12 cellular contexts compared by ENCODE assay signal in genomic region chr18:5998166-5998881, GRCh38.
DNase-seq lines count a peak whose midpoint lies in the region; ATAC-seq and TF ChIP-seq lines count a peak whose summit lies in the region.
"Had no signal": no experiment of that assay in that cellular context is flagged by ENCODE, and none has a peak within 500 bp of the region (broad histone marks: within the 10 kb centered on the region; RNA-seq: fewer than 3 reads in every experiment).

No MANE protein-coding gene starts in this region.

- H3K9me3 ChIP-seq in endodermal cell (ENCODE audit: control insufficient read depth, low read length) (peaks cover 5% of the 10 kb centered on the region), sigmoid colon (no peaks in the 10 kb centered on the region), stomach (peaks cover 0 to 5% (median 2%) of the 10 kb centered on the region in 4 donors)

- H3K27me3 Mint-ChIP-seq in endodermal cell (ENCODE audit: insufficient read depth) = no peaks in the 10 kb centered on the region

- no peak overlapping the region for H3K4me3 ChIP-seq in endodermal cell (ENCODE audit: low read length)
- H3K4me3 ChIP-seq in sigmoid colon = no peak overlapping the region
- no peak overlapping the region for H3K4me3 ChIP-seq in stomach
- H3K4me3 ChIP-seq: tibial nerve had no signal

- no peak for TF ChIP-seq CTCF in endodermal cell (conservative IDR thresholded peaks at IDR 0.05)
- TF ChIP-seq CTCF in sigmoid colon (IDR thresholded peaks at IDR 0.05) = no peak
- no peak for TF ChIP-seq CTCF in stomach (IDR thresholded peaks at IDR 0.05)

- no peaks in the 10 kb centered on the region for H3K36me3 ChIP-seq in endodermal cell (ENCODE audit: control insufficient read depth, insufficient read depth, low read length)
- H3K36me3 ChIP-seq in sigmoid colon = no peaks in the 10 kb centered on the region
- H3K36me3 ChIP-seq in stomach = no peaks in the 10 kb centered on the region
- H3K36me3 ChIP-seq: tibial nerve had no signal

- ATAC-seq in GM18520 (IDR thresholded peaks at IDR 0.05; ENCODE audit: unreplicated experiment) (peak; percentile 9), GM21528 (IDR thresholded peaks at IDR 0.05; ENCODE audit: low FRiP score, unreplicated experiment) (peak; percentile 39), HG03064 (IDR thresholded peaks at IDR 0.05; ENCODE audit: low read depth, unreplicated experiment) (peak; percentile 25)

- peaks cover 7% of the 10 kb centered on the region for H3K9me3 Mint-ChIP-seq in endodermal cell

- no peak overlapping the region for H3K9ac ChIP-seq in endodermal cell (ENCODE audit: extremely low read depth, low read length, poor library complexity, severe bottlenecking)

- H3K4me1 Mint-ChIP-seq in endodermal cell = peaks cover 35% of the 10 kb centered on the region

- DNase-seq in endodermal cell (peak; percentile 44), GF-D8 (lab: John Stamatoyannopoulos, UW) (no peak), sigmoid colon (no peak), stomach (no peak), HPDE6-E6E7 (ENCODE audit: extremely low spot score) (no peak)
- DNase-seq: DMS153, NCI-H2227 treated with DMSO at 0.1 percent for 48 hours, T1000 had no signal

- intact Hi-C loops in sigmoid colon (cut with DNase I) = no loop called here
- intact Hi-C loops in stomach (cut with DNase I; ENCODE audit: low total_unique reads) = no loop called here

- TF ChIP-seq EP300 in sigmoid colon (IDR thresholded peaks at IDR 0.05) = no peak
- TF ChIP-seq EP300 in stomach (IDR thresholded peaks at IDR 0.05) = no peak

- H3K36me3 Mint-ChIP-seq in endodermal cell (ENCODE audit: low read depth) = no peaks in the 10 kb centered on the region

- H3K4me3 Mint-ChIP-seq in endodermal cell = no peak overlapping the region

- peak overlapping the region; percentile 72 for H3K27ac Mint-ChIP-seq in endodermal cell

- H3K27me3 ChIP-seq in endodermal cell (ENCODE audit: control insufficient read depth, insufficient read depth, low read length, poor library complexity, severe bottlenecking) = no peaks in the 10 kb centered on the region
- no peaks in the 10 kb centered on the region for H3K27me3 ChIP-seq in sigmoid colon
- H3K27me3 ChIP-seq in stomach = no peaks in the 10 kb centered on the region
- H3K27me3 ChIP-seq: tibial nerve had no signal

- WGBS in endodermal cell (ENCODE audit: insufficient coverage in 1 of 2, insufficient read length in 1 of 2), 2 experiments = 78 to 79% methylated on average over 6 to 7 of the region's 7 CpGs
- 85 to 90% methylated on average over 7 of the region's 7 CpGs for WGBS in sigmoid colon, 2 donors
- WGBS in stomach, 5 donors = 71 to 85% (median 80%) methylated on average over 7 of the region's 7 CpGs

- H3K4me1 ChIP-seq in endodermal cell (ENCODE audit: control insufficient read depth, insufficient read depth, low read length) (peaks cover 19% of the 10 kb centered on the region), sigmoid colon (no peaks in the 10 kb centered on the region), stomach (no peaks in the 10 kb centered on the region)
- H3K4me1 ChIP-seq: tibial nerve had no signal

- TF ChIP-seq POLR2A in sigmoid colon (IDR thresholded peaks at IDR 0.05) = no peak
- TF ChIP-seq POLR2A in stomach (IDR thresholded peaks at IDR 0.05) = no peak

- H3K27ac ChIP-seq in endodermal cell (ENCODE audit: low read depth, low read length) (no peak overlapping the region), sigmoid colon (no peak overlapping the region), stomach (no peak overlapping the region)
- H3K27ac ChIP-seq: tibial nerve had no signal
